In the genomic region with DNA sequence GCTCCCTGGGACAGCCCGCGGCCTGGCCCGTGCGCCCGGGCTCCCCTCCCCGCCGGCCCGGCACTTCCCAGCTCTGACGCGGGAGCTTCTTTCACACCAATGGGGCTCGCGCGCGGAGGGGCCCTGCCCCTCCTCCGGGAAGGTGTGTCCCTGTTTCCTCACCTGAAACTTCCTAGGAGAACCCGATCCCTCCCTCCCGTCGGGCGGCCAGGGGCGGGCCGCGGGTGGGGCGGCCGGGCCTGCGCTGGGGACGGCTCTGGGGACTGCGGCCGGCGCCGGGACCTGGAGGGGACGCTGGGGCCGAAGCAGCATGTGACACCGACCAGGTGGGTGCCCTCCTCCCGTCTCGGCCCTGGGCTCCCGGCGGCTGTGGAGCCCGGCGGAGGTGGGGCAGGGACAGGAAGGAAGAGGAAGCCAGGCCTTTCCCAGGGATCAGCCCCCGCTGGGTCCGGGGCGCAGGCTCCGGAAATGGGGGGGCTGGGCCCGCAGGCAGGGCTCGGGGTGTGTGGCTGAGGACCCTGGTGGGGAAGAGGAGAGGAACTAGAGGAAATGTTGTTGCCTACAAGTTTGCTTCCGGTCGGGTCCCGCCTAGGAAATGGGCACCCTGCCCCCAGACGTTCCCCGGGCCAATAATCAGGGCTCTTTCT, we compare ENCODE assay signal across 8 cellular contexts. TPM values are rescaled to one million over a fixed set of nuclear protein-coding genes. Genes with fewer than 3 reads are reported as not detected.
DNase-seq lines count a peak whose midpoint lies in the region; ATAC-seq, FAIRE-seq and TF ChIP-seq lines count a peak whose summit lies in the region.
"Not testable (repeated sequence)": the region's sequence is repeated elsewhere in the genome, so short reads cannot be mapped to it uniquely, and the experiment has no call there.

A gene (plus strand): TSS at position 227 of the 647 bp plus-strand sequence. CDS start 7,268 bp downstream, outside the sequence.

- POLR2A ChIA-PET in CD4-positive, alpha-beta T cell (lab: Charles Lee); MCF 10A (lab: Yijun Ruan, JAX): not testable (repeated sequence)

- H3K27me3 ChIP-seq in CD4-positive, alpha-beta T cell (ENCODE audit: control insufficient read depth, insufficient read depth, low read length); keratinocyte (ENCODE audit: control insufficient read depth, extremely low read depth, insufficient read depth, low read length); psoas muscle (ENCODE audit: insufficient read depth in 3 of 3, low read length in 2 of 3): not testable (repeated sequence)

- H3K36me3 ChIP-seq in keratinocyte (ENCODE audit: control insufficient read depth in 2 of 2, extremely low read depth in 1 of 2, insufficient read depth in 2 of 2, low read length in 2 of 2); psoas muscle (ENCODE audit: insufficient read depth in 1 of 2, low read depth in 1 of 2): not testable (repeated sequence)

- WGBS in psoas muscle, 3 donors, result no CpG with 5 or more reads among the region's 50 CpGs

- not testable (repeated sequence) for TF ChIP-seq CTCF in CD4-positive, alpha-beta T cell (IDR thresholded peaks at IDR 0.05); MCF 10A (IDR thresholded peaks at IDR 0.05; ENCODE audit: unreplicated experiment); keratinocyte (optimal IDR thresholded peaks at IDR 0.05 in 1 of 3, IDR thresholded peaks at IDR 0.05 in 1 of 3, conservative IDR thresholded peaks at IDR 0.05 in 1 of 3; ENCODE audit: extremely low read depth in 1 of 3, insufficient read depth in 2 of 3, low read length in 3 of 3); psoas muscle (IDR thresholded peaks at IDR 0.05)

- FAIRE-seq in keratinocyte (lab: Jason Lieb, UNC), result not testable (repeated sequence)

- H3K4me3 Mint-ChIP-seq in CD4-positive, alpha-beta T cell, result peak within 1 kb of the TSS; percentile 89
- peak within 1 kb of the TSS; percentile 78 for H3K4me3 Mint-ChIP-seq in MCF 10A (ENCODE audit: unreplicated experiment)

- H3K27me3 Mint-ChIP-seq in CD4-positive, alpha-beta T cell; MCF 10A (ENCODE audit: insufficient read depth, unreplicated experiment): not testable (repeated sequence)

- dilution Hi-C loops in keratinocyte (cut with MboI; ENCODE audit: extremely low pct_ligation_motif_present, low sequenced_read_pairs), result not testable (repeated sequence)

- DNase-seq in CD4-positive, alpha-beta T cell; MCF 10A (ENCODE audit: unreplicated experiment); keratinocyte (ENCODE audit: low read depth, low spot score); psoas muscle: not testable (repeated sequence)

- not testable (repeated sequence) for H2AFZ ChIP-seq in keratinocyte (ENCODE audit: control insufficient read depth, low read length)

- not testable (repeated sequence) for H3K36me3 Mint-ChIP-seq in CD4-positive, alpha-beta T cell (ENCODE audit: low read depth); MCF 10A (ENCODE audit: insufficient read depth, unreplicated experiment)

- not testable (repeated sequence) for H4K20me1 ChIP-seq in keratinocyte (ENCODE audit: control insufficient read depth, extremely low read depth, insufficient read depth, low read length)

- intact Hi-C loops in CD4-positive, alpha-beta T cell (cut with DNase I, micrococcal nuclease); T-helper 2 cell treated with Interferon-gamma antibody and Interleukin-4, amounts not matched to agents 100 ng/mL and 5 ng/mL, for 36 hours (cut with micrococcal nuclease); MCF 10A (cut with micrococcal nuclease); psoas muscle (cut with DNase I): not testable (repeated sequence)

- H3K4me2 ChIP-seq in keratinocyte (ENCODE audit: control insufficient read depth, extremely low read depth, insufficient read depth, low read depth, low read length), result not testable (repeated sequence)

- not testable (repeated sequence) for H3K4me1 ChIP-seq in keratinocyte (ENCODE audit: control insufficient read depth, extremely low read depth, insufficient read depth, low read length); psoas muscle

- H3K9me3 ChIP-seq in CD4-positive, alpha-beta T cell (ENCODE audit: control insufficient read depth, low read length); keratinocyte (ENCODE audit: control insufficient read depth, low read depth, low read length); psoas muscle: not testable (repeated sequence)

- not testable (repeated sequence) for H3K79me2 ChIP-seq in keratinocyte (ENCODE audit: control insufficient read depth, insufficient read depth, low read length)

- H3K9me3 Mint-ChIP-seq in CD4-positive, alpha-beta T cell; MCF 10A (ENCODE audit: unreplicated experiment): not testable (repeated sequence)

- not testable (repeated sequence) for H3K4me1 Mint-ChIP-seq in CD4-positive, alpha-beta T cell (ENCODE audit: low read depth); MCF 10A (ENCODE audit: insufficient read depth, unreplicated experiment)

- CTCF ChIA-PET in CD4-positive, alpha-beta T cell (lab: Charles Lee); MCF 10A (lab: Yijun Ruan, JAX): not testable (repeated sequence)

- not testable (repeated sequence) for H3K27ac ChIP-seq in CD4-positive, alpha-beta T cell (ENCODE audit: low read depth, low read length); keratinocyte (ENCODE audit: control insufficient read depth, insufficient read depth, low read length); psoas muscle

- not testable (repeated sequence) for H3K4me3 ChIP-seq in keratinocyte (ENCODE audit: control insufficient read depth in 2 of 3, extremely low read depth in 1 of 3, insufficient read depth in 2 of 3, low read depth in 1 of 3, low read length in 3 of 3); psoas muscle

- not testable (repeated sequence) for BruUV-seq in MCF 10A (replicated peaks; lab: Mats Ljungman, UMichigan)

- H3K9ac ChIP-seq in keratinocyte (ENCODE audit: control insufficient read depth, extremely low read depth, insufficient read depth, low read length), result not testable (repeated sequence)

- not testable (repeated sequence) for H3K9me1 ChIP-seq in keratinocyte (ENCODE audit: control insufficient read depth, extremely low read depth, insufficient read depth, low read length)

- peak; percentile 72 for ATAC-seq in CD4-positive, alpha-beta T cell (ENCODE audit: poor library complexity)
- ATAC-seq in GM19395 (IDR thresholded peaks at IDR 0.05; ENCODE audit: unreplicated experiment) (peak; percentile 81), HG02610 (IDR thresholded peaks at IDR 0.05; ENCODE audit: unreplicated experiment) (peak; percentile 73), HG03342 (IDR thresholded peaks at IDR 0.05; ENCODE audit: unreplicated experiment) (peak; percentile 74), psoas muscle (peak; percentile 56 to 79 (median 64))

- H3K27ac Mint-ChIP-seq in CD4-positive, alpha-beta T cell, result peak within 1 kb of the TSS; percentile 70
- peak within 1 kb of the TSS; percentile 71 for H3K27ac Mint-ChIP-seq in MCF 10A (ENCODE audit: low read depth, unreplicated experiment)

RNA-seq across cellular contexts. Expression of the gene that starts here (rescaled TPM):
- 1 to 10 TPM; 7.9 to 9.0 TPM for total RNA-seq in CD4-positive, alpha-beta T cell
- 11.0 and 11.9 TPM in 2 replicates for total RNA-seq in T-helper 2 cell treated with Interferon-gamma antibody and Interleukin-4, amounts not matched to agents 100 ng/mL and 5 ng/mL, for 36 hours
- total RNA-seq in MCF 10A (2022) (48.2 and 54.7 TPM in 2 replicates), psoas muscle (under 1 TPM; 0.28 to 0.69 (median 0.39) TPM)
- polyA plus RNA-seq in keratinocyte (24.2 to 41.0 TPM (median 24.7 TPM) in 3 replicates), psoas muscle (under 1 TPM; 0.06 to 0.17 (median 0.16) TPM)
- polyA plus RNA-seq in keratinocyte (2011; ENCODE audit: low read depth), result 22.5 TPM
- 26.8 and 29.2 TPM in 2 replicates for polyA plus RNA-seq in keratinocyte (2011; cell fraction: cytosol; rRNA removed)
- polyA plus RNA-seq in keratinocyte (2011; cell fraction: nucleus; rRNA removed), result 68.2 and 79.2 TPM in 2 replicates
- 31.9 and 37.4 TPM in 2 replicates for polyA plus RNA-seq in keratinocyte (2012; ENCODE audit: low replicate concordance)
- 55.3 to 79.0 TPM (median 56.0 TPM) in 3 replicates for polyA minus RNA-seq in keratinocyte
- 41.8 TPM for polyA minus RNA-seq in keratinocyte (2011; cell fraction: cytosol; rRNA and poly(A)+ RNA removed)
- 53.2 and 66.9 TPM in 2 replicates for polyA minus RNA-seq in keratinocyte (2011; cell fraction: nucleus; rRNA and poly(A)+ RNA removed)

Comparison
In these comparisons a context has a peak if more than half of its experiments do, and no peak if none do; other contexts are left out.
1. RNA of the gene that starts here (polyA plus RNA-seq): 22.5 to 79.2 TPM in keratinocyte; 0.06 to 0.17 TPM in psoas muscle; every median in the first group is over 10 times any median in the second.
2. Peak in ATAC-seq in psoas muscle; RNA of the gene not detected or under 1 TPM.
3. Peak in every context shown above with its lines, with median percentiles within 50 percentile points of each other: ATAC-seq.